In the genomic region with DNA sequence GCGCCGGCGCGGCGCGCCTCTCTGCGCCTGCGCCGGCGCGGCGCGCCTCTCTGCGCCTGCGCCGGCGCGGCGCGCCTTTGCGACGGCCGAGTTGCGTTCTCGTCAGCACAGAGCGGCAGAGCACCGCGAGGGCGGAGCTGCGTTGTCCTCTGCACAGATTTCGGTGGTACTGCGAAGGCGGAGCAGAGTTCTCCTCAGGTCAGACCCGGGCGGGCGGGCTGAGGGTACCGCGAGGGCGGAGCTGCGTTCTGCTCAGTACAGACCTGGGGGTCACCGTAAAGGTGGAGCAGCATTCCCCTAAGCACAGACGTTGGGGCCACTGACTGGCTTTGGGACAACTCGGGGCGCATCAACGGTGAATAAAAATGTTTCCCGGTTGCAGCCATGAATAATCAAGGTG, we compare ENCODE assay signal across 2 cellular contexts. TPM values are rescaled to one million over a fixed set of nuclear protein-coding genes. Genes with fewer than 3 reads are reported as not detected.
"Had no signal": no experiment of that assay in that cellular context is flagged by ENCODE, and none has a peak within 500 bp of the region (broad histone marks: within the 10 kb centered on the region; RNA-seq: fewer than 3 reads in every experiment).

No MANE protein-coding gene starts in this region.

RNA-seq across cellular contexts. Expression of a gene that starts 31.8 kb away (rescaled TPM):
- total RNA-seq: LHCN-M2, M059J had no signal
